8 cellular contexts compared by ENCODE assay signal in genomic region chr6:26103770-26104456, GRCh38. TPM values are rescaled to one million over a fixed set of nuclear protein-coding genes. Genes with fewer than 3 reads are reported as not detected.
DNase-seq lines count a peak whose midpoint lies in the region; ATAC-seq, FAIRE-seq and TF ChIP-seq lines count a peak whose summit lies in the region.

No MANE protein-coding gene starts in this region.

- no peaks in the 10 kb centered on the region for H3K9me3 ChIP-seq in spleen

- ATAC-seq in GM18858 (IDR thresholded peaks at IDR 0.05; ENCODE audit: unreplicated experiment) (peak; percentile 77), HG03066 (IDR thresholded peaks at IDR 0.05; ENCODE audit: low read depth, unreplicated experiment) (peak; percentile 88), WTC11 (peak; percentile 79)

- H3K36me3 ChIP-seq in spleen = no peaks in the 10 kb centered on the region

- peaks cover 23% of the 10 kb centered on the region for H3K36me3 Mint-ChIP-seq in WTC11

- DNase-seq in NCI-H2196 treated with DMSO at 0.1 percent for 48 hours (lab: John Stamatoyannopoulos, UW; ENCODE audit: unreplicated experiment) (peak; percentile 87), WTC11 (ENCODE audit: low spot score) (peak; percentile 73), cardiac fibroblast (ENCODE audit: low read depth in 2 of 2) (peak; percentile 97), inferior parietal cortex (ENCODE audit: extremely low spot score) (peak; percentile 99), spleen (peak; percentile 95)

- FAIRE-seq in A204.1 (lab: Jason Lieb, UNC) = peak; percentile 99

- peak overlapping the region; percentile 92 to 96 (median 94) for H3K27ac ChIP-seq in spleen

- peak overlapping the region; percentile 98 for H3K27ac Mint-ChIP-seq in WTC11

- H3K9me3 Mint-ChIP-seq in WTC11 = peaks cover 30% of the 10 kb centered on the region

- H3K4me1 ChIP-seq in spleen = peaks cover 0 to 20% (median 14%) of the 10 kb centered on the region in 6 donors

- peaks cover 23% of the 10 kb centered on the region for H3K4me1 Mint-ChIP-seq in WTC11

- intact Hi-C loops in spleen (cut with DNase I; ENCODE audit: low total_unique reads) = no loop called here

- H3K4me3 Mint-ChIP-seq in WTC11 = peak overlapping the region; percentile 84

- H3K4me3 ChIP-seq in cardiac fibroblast (replicated peaks in 1 of 2; ENCODE audit: low read depth in 2 of 2, low read length in 2 of 2) (peak overlapping the region; percentile 55 to 60), spleen (peak overlapping the region; percentile 4 to 74 (median 40))

- CTCF ChIA-PET in WTC11 (lab: Charles Lee) = interaction anchor here (0.6 to 2.8 kb wide), 7 partner anchors 17 to 100 kb away, joined by 3 to 10 read pairs (median 5); partner anchors contain the start of gene HFE

- TF ChIP-seq POLR2A in spleen (IDR thresholded peaks at IDR 0.05) = peak; percentile 94 to 99 (median 99)

- no peaks in the 10 kb centered on the region for H3K27me3 ChIP-seq in spleen (replicated peaks in 1 of 7)

- TF ChIP-seq CTCF in WTC11 (IDR thresholded peaks at IDR 0.05) = no peak
- TF ChIP-seq CTCF in cardiac fibroblast (IDR thresholded peaks at IDR 0.05; ENCODE audit: low read depth, low read length) = peak; percentile 44
- peak in 10 of 11 experiments; percentile 32 to 67 (median 53) for TF ChIP-seq CTCF in spleen (IDR thresholded peaks at IDR 0.05 in 8 of 11, conservative IDR thresholded peaks at IDR 0.05 in 3 of 11)

- no peaks in the 10 kb centered on the region for H3K27me3 Mint-ChIP-seq in WTC11 (ENCODE audit: low read depth)

- POLR2A ChIA-PET in WTC11 (lab: Charles Lee) = interaction anchor here (0.6 to 8.5 kb wide), 67 partner anchors 9 to 1864 kb away, joined by 3 to 225 read pairs (median 6); partner anchors contain the start of gene HFE

- 0 to 1% (median 0%) methylated on average over 39 of the region's 39 CpGs for WGBS in spleen, 5 donors

TF ChIP-seq in WTC11, 78 proteins besides CTCF, POLR2A, EP300 and RAD21 (continues in another document):
- TF ChIP-seq CREM (CRISPR knock-in tag; IDR thresholded peaks at IDR 0.05) (peak; percentile 48; the same call in 1 of the 2 replicates), FOXK1 (CRISPR knock-in tag; IDR thresholded peaks at IDR 0.05) (peak; percentile 72; the same call in 1 of the 2 replicates), TEAD1 (CRISPR knock-in tag; IDR thresholded peaks at IDR 0.05) (peak; percentile 69; the same call in 1 of the 2 replicates), GRHL2 (CRISPR knock-in tag; IDR thresholded peaks at IDR 0.05; ENCODE audit: insufficient replicate concordance, severe bottlenecking) (no peak), ZNF532 (CRISPR knock-in tag; IDR thresholded peaks at IDR 0.05; ENCODE audit: borderline replicate concordance) (peak; percentile 93)
- TF ChIP-seq, protein P1, sequence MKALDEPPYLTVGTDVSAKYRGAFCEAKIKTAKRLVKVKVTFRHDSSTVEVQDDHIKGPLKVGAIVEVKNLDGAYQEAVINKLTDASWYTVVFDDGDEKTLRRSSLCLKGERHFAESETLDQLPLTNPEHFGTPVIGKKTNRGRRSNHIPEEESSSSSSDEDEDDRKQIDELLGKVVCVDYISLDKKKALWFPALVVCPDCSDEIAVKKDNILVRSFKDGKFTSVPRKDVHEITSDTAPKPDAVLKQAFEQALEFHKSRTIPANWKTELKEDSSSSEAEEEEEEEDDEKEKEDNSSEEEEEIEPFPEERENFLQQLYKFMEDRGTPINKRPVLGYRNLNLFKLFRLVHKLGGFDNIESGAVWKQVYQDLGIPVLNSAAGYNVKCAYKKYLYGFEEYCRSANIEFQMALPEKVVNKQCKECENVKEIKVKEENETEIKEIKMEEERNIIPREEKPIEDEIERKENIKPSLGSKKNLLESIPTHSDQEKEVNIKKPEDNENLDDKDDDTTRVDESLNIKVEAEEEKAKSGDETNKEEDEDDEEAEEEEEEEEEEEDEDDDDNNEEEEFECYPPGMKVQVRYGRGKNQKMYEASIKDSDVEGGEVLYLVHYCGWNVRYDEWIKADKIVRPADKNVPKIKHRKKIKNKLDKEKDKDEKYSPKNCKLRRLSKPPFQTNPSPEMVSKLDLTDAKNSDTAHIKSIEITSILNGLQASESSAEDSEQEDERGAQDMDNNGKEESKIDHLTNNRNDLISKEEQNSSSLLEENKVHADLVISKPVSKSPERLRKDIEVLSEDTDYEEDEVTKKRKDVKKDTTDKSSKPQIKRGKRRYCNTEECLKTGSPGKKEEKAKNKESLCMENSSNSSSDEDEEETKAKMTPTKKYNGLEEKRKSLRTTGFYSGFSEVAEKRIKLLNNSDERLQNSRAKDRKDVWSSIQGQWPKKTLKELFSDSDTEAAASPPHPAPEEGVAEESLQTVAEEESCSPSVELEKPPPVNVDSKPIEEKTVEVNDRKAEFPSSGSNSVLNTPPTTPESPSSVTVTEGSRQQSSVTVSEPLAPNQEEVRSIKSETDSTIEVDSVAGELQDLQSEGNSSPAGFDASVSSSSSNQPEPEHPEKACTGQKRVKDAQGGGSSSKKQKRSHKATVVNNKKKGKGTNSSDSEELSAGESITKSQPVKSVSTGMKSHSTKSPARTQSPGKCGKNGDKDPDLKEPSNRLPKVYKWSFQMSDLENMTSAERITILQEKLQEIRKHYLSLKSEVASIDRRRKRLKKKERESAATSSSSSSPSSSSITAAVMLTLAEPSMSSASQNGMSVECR (CRISPR knock-in tag; IDR thresholded peaks at IDR 0.05; ENCODE audit: borderline replicate concordance) = peak; percentile 96
- TF ChIP-seq, protein P2, sequence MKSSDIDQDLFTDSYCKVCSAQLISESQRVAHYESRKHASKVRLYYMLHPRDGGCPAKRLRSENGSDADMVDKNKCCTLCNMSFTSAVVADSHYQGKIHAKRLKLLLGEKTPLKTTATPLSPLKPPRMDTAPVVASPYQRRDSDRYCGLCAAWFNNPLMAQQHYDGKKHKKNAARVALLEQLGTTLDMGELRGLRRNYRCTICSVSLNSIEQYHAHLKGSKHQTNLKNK (CRISPR knock-in tag; IDR thresholded peaks at IDR 0.05) = peak; percentile 75; the same call in 1 of the 2 replicates
- TF ChIP-seq, protein P3, sequence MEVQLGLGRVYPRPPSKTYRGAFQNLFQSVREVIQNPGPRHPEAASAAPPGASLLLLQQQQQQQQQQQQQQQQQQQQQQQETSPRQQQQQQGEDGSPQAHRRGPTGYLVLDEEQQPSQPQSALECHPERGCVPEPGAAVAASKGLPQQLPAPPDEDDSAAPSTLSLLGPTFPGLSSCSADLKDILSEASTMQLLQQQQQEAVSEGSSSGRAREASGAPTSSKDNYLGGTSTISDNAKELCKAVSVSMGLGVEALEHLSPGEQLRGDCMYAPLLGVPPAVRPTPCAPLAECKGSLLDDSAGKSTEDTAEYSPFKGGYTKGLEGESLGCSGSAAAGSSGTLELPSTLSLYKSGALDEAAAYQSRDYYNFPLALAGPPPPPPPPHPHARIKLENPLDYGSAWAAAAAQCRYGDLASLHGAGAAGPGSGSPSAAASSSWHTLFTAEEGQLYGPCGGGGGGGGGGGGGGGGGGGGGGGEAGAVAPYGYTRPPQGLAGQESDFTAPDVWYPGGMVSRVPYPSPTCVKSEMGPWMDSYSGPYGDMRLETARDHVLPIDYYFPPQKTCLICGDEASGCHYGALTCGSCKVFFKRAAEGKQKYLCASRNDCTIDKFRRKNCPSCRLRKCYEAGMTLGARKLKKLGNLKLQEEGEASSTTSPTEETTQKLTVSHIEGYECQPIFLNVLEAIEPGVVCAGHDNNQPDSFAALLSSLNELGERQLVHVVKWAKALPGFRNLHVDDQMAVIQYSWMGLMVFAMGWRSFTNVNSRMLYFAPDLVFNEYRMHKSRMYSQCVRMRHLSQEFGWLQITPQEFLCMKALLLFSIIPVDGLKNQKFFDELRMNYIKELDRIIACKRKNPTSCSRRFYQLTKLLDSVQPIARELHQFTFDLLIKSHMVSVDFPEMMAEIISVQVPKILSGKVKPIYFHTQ (CRISPR knock-in tag; IDR thresholded peaks at IDR 0.05) = peak; percentile 97

RNA-seq across cellular contexts. Expression of gene HFE, which starts 16.7 kb away (rescaled TPM):
- total RNA-seq in WTC11 (2021) (1.9 to 2.4 TPM (median 2.0 TPM) in 3 replicates), spleen (10 to 100 TPM; 12.4 to 30.3 (median 19.0) TPM)
- 1 to 10 TPM; 2.4 to 3.5 (median 2.8) TPM for polyA plus RNA-seq in spleen

Comparison
In these comparisons a context has a peak if more than half of its experiments do, and no peak if none do; other contexts are left out.
1. Peak in every context shown above with its lines: DNase-seq, ATAC-seq, H3K4me3 ChIP-seq and H3K27ac ChIP-seq.